27 cellular contexts compared by ENCODE assay signal in the genomic region with DNA sequence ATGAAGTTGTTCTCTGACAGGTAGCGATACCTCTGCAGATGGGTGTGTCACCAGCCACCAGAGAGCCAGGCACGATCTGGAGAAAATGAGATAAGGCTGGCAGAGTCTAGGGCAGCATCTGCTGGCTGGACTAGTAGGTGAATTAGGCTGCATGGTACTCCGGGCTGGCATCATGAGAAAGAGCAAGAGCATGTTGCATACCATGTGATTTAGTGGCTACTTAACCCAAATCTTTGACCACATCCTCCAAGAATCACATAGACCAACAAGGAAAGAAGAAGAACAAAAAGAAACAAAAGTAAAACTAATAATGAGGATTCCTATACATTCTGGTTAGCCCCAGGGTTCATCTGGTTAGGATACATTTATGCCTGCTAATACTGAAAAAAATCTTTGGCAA. TPM values are rescaled to one million over a fixed set of nuclear protein-coding genes. Genes with fewer than 3 reads are reported as not detected.
"Had no signal": no experiment of that assay in that cellular context is flagged by ENCODE, and none has a peak within 500 bp of the region (broad histone marks: within the 10 kb centered on the region; RNA-seq: fewer than 3 reads in every experiment).

No MANE protein-coding gene starts in this region.

- ATAC-seq: foreskin keratinocyte; naive thymus-derived CD8-positive, alpha-beta T cell had no signal

- H3K27ac Mint-ChIP-seq: activated B cell treated with CpG ODN at 0.5 μM for 24 hours; brain; dendritic cell treated with granulocyte-macrophage colony-stimulating factor and Interleukin-4, amounts not matched to agents 40 ng/mL and 50 ng/mL, for 4 days; naive thymus-derived CD8-positive, alpha-beta T cell; progenitor cell of endocrine pancreas; stimulated activated naive CD8-positive, alpha-beta T cell treated with anti-CD3 and anti-CD28 coated beads, Interleukin-15, Interleukin-2, amounts not matched to agents 100 ng/mL and 50 ng/mL, for 24 hours had no signal

- H3K4me3 Mint-ChIP-seq: activated B cell treated with CpG ODN at 0.5 μM for 24 hours; brain; dendritic cell treated with granulocyte-macrophage colony-stimulating factor and Interleukin-4, amounts not matched to agents 40 ng/mL and 50 ng/mL, for 4 days; naive thymus-derived CD8-positive, alpha-beta T cell; stimulated activated naive CD8-positive, alpha-beta T cell treated with anti-CD3 and anti-CD28 coated beads, Interleukin-15, Interleukin-2, amounts not matched to agents 100 ng/mL and 50 ng/mL, for 24 hours had no signal

- H3K27ac ChIP-seq: foreskin keratinocyte, left ventricle myocardium inferior, tibial nerve, uterus had no signal

- H3K4me3 ChIP-seq: left ventricle myocardium inferior, tibial nerve, uterus had no signal

- H3K9me3 ChIP-seq: left ventricle myocardium inferior, tibial nerve, uterus had no signal

- H3K4me1 ChIP-seq: foreskin keratinocyte, tibial nerve, uterus had no signal

- H3K4me1 Mint-ChIP-seq: activated B cell treated with CpG ODN at 0.5 μM for 24 hours, brain had no signal

- H3K36me3 ChIP-seq: tibial nerve, uterus had no signal

- H3K9me3 Mint-ChIP-seq: activated B cell treated with CpG ODN at 0.5 μM for 24 hours; brain; dendritic cell treated with granulocyte-macrophage colony-stimulating factor and Interleukin-4, amounts not matched to agents 40 ng/mL and 50 ng/mL, for 4 days; naive thymus-derived CD8-positive, alpha-beta T cell; stimulated activated naive CD8-positive, alpha-beta T cell treated with anti-CD3 and anti-CD28 coated beads, Interleukin-15, Interleukin-2, amounts not matched to agents 100 ng/mL and 50 ng/mL, for 24 hours had no signal

- DNase-seq: activated B cell treated with CpG ODN at 0.5 μM for 24 hours; activated CD4-positive, alpha-beta T cell treated with anti-CD3 and anti-CD28 coated beads for 4 hours; activated CD8-positive, alpha-beta memory T cell treated with anti-CD3 and anti-CD28 coated beads, Interleukin-2, amount 50 U/mL, for 48 hours; activated effector memory CD4-positive, alpha-beta T cell treated with anti-CD3 and anti-CD28 coated beads, Interleukin-2, amount 50 U/mL, for 16 hours; activated naive CD4-positive, alpha-beta T cell treated with anti-CD3 and anti-CD28 coated beads, Interleukin-2, amount 50 U/mL, for 16 hours; activated T-cell treated with anti-CD3 and anti-CD28 coated beads, Interleukin-2, amount 50 U/mL, for 48 hours; aorta; effector CD4-positive, alpha-beta T cell; foreskin keratinocyte; hippocampal formation; left ventricle myocardium inferior; naive thymus-derived CD8-positive, alpha-beta T cell; retina; stimulated activated CD4-positive, alpha-beta T cell treated with anti-CD3 and anti-CD28 coated beads, Interleukin-4, amount 100 ng/mL, for 24 hours; T1000; uterus had no signal

- H3K36me3 Mint-ChIP-seq: brain; naive thymus-derived CD8-positive, alpha-beta T cell had no signal

- H3K27me3 ChIP-seq: foreskin keratinocyte, tibial nerve, uterus had no signal

- H3K27me3 Mint-ChIP-seq: activated B cell treated with CpG ODN at 0.5 μM for 24 hours; dendritic cell treated with granulocyte-macrophage colony-stimulating factor and Interleukin-4, amounts not matched to agents 40 ng/mL and 50 ng/mL, for 4 days had no signal

RNA-seq across cellular contexts. Expression of a gene that starts 23.4 kb away (rescaled TPM):
- total RNA-seq: activated B cell treated with CpG ODN at 0.5 μM for 24 hours; aorta; cardiac septum; foreskin keratinocyte; left ventricle myocardium inferior; lung microvascular endothelial cell; naive thymus-derived CD8-positive, alpha-beta T cell; osteocyte; progenitor cell of endocrine pancreas; T-helper 1 cell treated with Interleukin-12 subunit alpha and Interleukin-12 subunit beta and Interleukin-4 antibody, amounts not matched to agents 30 ng/mL and 1 ng/mL, for 36 hours; uterus had no signal
- polyA plus RNA-seq: adipose tissue; aorta; esophagus; foreskin keratinocyte; naive thymus-derived CD8-positive, alpha-beta T cell had no signal

RNA-seq across cellular contexts. Expression of a gene that starts 31.0 kb away (rescaled TPM):
- total RNA-seq: foreskin keratinocyte, osteocyte, progenitor cell of endocrine pancreas had no signal
- polyA plus RNA-seq: foreskin keratinocyte had no signal

RNA-seq across cellular contexts. Expression of a gene that starts 41.9 kb away (rescaled TPM):
- total RNA-seq: activated B cell treated with CpG ODN at 0.5 μM for 24 hours; foreskin keratinocyte; naive thymus-derived CD8-positive, alpha-beta T cell had no signal
- polyA plus RNA-seq: foreskin keratinocyte had no signal
